1 cellular context compared by ENCODE assay signal in the genomic region with DNA sequence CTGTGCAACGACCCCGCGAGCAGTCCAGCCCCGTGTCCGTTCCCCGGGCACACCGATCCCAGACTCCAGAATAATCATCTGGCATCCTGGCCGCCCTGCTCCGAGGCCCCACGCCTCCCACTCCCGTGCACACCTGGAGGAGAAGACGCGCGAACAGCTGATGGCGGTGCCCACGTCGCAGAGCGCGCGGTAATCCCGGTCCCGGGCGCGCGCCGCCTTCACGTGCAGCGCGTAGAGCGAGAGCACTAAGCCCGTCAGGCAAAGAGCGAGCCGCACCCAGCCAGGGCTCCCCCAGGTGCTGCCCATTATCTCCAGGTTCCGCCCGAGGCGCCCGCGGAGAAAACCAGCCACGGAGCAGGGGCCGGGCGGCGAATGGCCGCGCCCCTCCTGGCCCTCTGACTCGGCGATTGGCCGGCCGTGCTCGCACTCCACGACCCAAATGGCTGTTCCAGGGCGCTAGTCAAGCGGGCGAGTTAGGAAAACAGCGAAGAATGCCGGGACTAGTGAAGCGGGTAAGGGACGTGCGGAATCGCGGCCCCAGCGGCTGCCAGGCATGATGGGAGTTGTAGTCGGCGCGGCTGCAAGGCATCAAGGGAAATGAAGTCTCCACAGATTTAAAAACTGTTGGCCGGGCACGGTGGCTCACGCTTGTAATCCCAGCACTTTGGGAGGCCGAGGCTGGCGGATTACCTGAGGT.
TF ChIP-seq lines count a peak whose summit lies in the region.

A gene (minus strand): TSS at position 374 of the 697 bp plus-strand sequence. CDS start 68 bp downstream, at position 306.

TF ChIP-seq in HepG2, 621 proteins besides CTCF, POLR2A, EP300 and RAD21 (continued from another document and continues in another):
- TF ChIP-seq, protein P1, sequence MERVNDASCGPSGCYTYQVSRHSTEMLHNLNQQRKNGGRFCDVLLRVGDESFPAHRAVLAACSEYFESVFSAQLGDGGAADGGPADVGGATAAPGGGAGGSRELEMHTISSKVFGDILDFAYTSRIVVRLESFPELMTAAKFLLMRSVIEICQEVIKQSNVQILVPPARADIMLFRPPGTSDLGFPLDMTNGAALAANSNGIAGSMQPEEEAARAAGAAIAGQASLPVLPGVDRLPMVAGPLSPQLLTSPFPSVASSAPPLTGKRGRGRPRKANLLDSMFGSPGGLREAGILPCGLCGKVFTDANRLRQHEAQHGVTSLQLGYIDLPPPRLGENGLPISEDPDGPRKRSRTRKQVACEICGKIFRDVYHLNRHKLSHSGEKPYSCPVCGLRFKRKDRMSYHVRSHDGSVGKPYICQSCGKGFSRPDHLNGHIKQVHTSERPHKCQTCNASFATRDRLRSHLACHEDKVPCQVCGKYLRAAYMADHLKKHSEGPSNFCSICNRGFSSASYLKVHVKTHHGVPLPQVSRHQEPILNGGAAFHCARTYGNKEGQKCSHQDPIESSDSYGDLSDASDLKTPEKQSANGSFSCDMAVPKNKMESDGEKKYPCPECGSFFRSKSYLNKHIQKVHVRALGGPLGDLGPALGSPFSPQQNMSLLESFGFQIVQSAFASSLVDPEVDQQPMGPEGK (CRISPR knock-in tag; IDR thresholded peaks at IDR 0.05) = peak; percentile 73; the same call in 1 of the 2 replicates
- TF ChIP-seq, protein P2, sequence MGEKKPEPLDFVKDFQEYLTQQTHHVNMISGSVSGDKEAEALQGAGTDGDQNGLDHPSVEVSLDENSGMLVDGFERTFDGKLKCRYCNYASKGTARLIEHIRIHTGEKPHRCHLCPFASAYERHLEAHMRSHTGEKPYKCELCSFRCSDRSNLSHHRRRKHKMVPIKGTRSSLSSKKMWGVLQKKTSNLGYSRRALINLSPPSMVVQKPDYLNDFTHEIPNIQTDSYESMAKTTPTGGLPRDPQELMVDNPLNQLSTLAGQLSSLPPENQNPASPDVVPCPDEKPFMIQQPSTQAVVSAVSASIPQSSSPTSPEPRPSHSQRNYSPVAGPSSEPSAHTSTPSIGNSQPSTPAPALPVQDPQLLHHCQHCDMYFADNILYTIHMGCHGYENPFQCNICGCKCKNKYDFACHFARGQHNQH (CRISPR knock-in tag; IDR thresholded peaks at IDR 0.05) = peak; percentile 77
- TF ChIP-seq ZNF367 (CRISPR knock-in tag; IDR thresholded peaks at IDR 0.05; ENCODE audit: borderline replicate concordance) = peak; percentile 4; the same call in 1 of the 2 replicates
- TF ChIP-seq MED13 (CRISPR knock-in tag; IDR thresholded peaks at IDR 0.05) = peak; percentile 59; the same call in 1 of the 2 replicates
- TF ChIP-seq, protein P3, sequence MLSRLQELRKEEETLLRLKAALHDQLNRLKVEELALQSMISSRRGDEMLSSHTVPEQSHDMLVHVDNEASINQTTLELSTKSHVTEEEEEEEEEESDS (CRISPR knock-in tag; IDR thresholded peaks at IDR 0.05; ENCODE audit: borderline replicate concordance) = peak; percentile 74; the same call in 1 of the 2 replicates
- TF ChIP-seq, protein P4, sequence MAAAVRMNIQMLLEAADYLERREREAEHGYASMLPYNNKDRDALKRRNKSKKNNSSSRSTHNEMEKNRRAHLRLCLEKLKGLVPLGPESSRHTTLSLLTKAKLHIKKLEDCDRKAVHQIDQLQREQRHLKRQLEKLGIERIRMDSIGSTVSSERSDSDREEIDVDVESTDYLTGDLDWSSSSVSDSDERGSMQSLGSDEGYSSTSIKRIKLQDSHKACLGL (CRISPR knock-in tag; IDR thresholded peaks at IDR 0.05) = peak; percentile 93
- TF ChIP-seq, protein P5, sequence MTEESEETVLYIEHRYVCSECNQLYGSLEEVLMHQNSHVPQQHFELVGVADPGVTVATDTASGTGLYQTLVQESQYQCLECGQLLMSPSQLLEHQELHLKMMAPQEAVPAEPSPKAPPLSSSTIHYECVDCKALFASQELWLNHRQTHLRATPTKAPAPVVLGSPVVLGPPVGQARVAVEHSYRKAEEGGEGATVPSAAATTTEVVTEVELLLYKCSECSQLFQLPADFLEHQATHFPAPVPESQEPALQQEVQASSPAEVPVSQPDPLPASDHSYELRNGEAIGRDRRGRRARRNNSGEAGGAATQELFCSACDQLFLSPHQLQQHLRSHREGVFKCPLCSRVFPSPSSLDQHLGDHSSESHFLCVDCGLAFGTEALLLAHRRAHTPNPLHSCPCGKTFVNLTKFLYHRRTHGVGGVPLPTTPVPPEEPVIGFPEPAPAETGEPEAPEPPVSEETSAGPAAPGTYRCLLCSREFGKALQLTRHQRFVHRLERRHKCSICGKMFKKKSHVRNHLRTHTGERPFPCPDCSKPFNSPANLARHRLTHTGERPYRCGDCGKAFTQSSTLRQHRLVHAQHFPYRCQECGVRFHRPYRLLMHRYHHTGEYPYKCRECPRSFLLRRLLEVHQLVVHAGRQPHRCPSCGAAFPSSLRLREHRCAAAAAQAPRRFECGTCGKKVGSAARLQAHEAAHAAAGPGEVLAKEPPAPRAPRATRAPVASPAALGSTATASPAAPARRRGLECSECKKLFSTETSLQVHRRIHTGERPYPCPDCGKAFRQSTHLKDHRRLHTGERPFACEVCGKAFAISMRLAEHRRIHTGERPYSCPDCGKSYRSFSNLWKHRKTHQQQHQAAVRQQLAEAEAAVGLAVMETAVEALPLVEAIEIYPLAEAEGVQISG (CRISPR knock-in tag; IDR thresholded peaks at IDR 0.05) = peak; percentile 95
- no peak for TF ChIP-seq SIN3B (IDR thresholded peaks at IDR 0.05; ENCODE audit: low read length)
- TF ChIP-seq, protein P6, sequence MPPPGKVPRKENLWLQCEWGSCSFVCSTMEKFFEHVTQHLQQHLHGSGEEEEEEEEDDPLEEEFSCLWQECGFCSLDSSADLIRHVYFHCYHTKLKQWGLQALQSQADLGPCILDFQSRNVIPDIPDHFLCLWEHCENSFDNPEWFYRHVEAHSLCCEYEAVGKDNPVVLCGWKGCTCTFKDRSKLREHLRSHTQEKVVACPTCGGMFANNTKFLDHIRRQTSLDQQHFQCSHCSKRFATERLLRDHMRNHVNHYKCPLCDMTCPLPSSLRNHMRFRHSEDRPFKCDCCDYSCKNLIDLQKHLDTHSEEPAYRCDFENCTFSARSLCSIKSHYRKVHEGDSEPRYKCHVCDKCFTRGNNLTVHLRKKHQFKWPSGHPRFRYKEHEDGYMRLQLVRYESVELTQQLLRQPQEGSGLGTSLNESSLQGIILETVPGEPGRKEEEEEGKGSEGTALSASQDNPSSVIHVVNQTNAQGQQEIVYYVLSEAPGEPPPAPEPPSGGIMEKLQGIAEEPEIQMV (CRISPR knock-in tag; IDR thresholded peaks at IDR 0.05; ENCODE audit: low read depth) = 0 out of 2 replicates have a peak, but pooled peaks have one; percentile 47
- peak; percentile 89; the same call in 1 of the 2 replicates for TF ChIP-seq MED1 (CRISPR knock-in tag; IDR thresholded peaks at IDR 0.05)
- TF ChIP-seq FOXC1 (CRISPR knock-in tag; IDR thresholded peaks at IDR 0.05; ENCODE audit: borderline replicate concordance) = 0 out of 2 replicates have a peak, but pooled peaks have one; percentile 28
- TF ChIP-seq SMAD3 (CRISPR knock-in tag; IDR thresholded peaks at IDR 0.05) = peak; percentile 88; the same call in 1 of the 2 replicates
- TF ChIP-seq SMC3 (IDR thresholded peaks at IDR 0.05; ENCODE audit: low read length) = no peak
- TF ChIP-seq RXRA (CRISPR knock-in tag; IDR thresholded peaks at IDR 0.05) = peak; percentile 67
- TF ChIP-seq, protein P7, sequence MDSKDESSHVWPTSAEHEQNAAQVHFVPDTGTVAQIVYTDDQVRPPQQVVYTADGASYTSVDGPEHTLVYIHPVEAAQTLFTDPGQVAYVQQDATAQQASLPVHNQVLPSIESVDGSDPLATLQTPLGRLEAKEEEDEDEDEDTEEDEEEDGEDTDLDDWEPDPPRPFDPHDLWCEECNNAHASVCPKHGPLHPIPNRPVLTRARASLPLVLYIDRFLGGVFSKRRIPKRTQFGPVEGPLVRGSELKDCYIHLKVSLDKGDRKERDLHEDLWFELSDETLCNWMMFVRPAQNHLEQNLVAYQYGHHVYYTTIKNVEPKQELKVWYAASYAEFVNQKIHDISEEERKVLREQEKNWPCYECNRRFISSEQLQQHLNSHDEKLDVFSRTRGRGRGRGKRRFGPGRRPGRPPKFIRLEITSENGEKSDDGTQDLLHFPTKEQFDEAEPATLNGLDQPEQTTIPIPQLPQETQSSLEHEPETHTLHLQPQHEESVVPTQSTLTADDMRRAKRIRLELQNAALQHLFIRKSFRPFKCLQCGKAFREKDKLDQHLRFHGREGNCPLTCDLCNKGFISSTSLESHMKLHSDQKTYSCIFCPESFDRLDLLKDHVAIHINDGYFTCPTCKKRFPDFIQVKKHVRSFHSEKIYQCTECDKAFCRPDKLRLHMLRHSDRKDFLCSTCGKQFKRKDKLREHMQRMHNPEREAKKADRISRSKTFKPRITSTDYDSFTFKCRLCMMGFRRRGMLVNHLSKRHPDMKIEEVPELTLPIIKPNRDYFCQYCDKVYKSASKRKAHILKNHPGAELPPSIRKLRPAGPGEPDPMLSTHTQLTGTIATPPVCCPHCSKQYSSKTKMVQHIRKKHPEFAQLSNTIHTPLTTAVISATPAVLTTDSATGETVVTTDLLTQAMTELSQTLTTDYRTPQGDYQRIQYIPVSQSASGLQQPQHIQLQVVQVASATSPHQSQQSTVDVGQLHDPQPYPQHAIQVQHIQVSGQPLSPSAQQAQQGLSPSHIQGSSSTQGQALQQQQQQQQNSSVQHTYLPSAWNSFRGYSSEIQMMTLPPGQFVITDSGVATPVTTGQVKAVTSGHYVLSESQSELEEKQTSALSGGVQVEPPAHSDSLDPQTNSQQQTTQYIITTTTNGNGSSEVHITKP (CRISPR knock-in tag; IDR thresholded peaks at IDR 0.05; ENCODE audit: low read depth) = peak; percentile 87
- TF ChIP-seq ONECUT2 (CRISPR knock-in tag; IDR thresholded peaks at IDR 0.05) = peak; percentile 30; the same call in 1 of the 2 replicates
- TF ChIP-seq ZNF460 (CRISPR knock-in tag; IDR thresholded peaks at IDR 0.05; ENCODE audit: borderline replicate concordance) = peak; percentile 98
- peak; percentile 64; the same call in 1 of the 2 replicates for TF ChIP-seq CENPT (CRISPR knock-in tag; IDR thresholded peaks at IDR 0.05; ENCODE audit: low read depth)
- peak; percentile 85; the same call in 1 of the 2 replicates for TF ChIP-seq WIZ (CRISPR knock-in tag; IDR thresholded peaks at IDR 0.05)
- TF ChIP-seq IKZF4 (CRISPR knock-in tag; IDR thresholded peaks at IDR 0.05; ENCODE audit: borderline replicate concordance, low read depth, not compliant biosample characterization) = peak; percentile 19
- peak; percentile 2; the same call in 1 of the 2 replicates for TF ChIP-seq ZNF101 (CRISPR knock-in tag; IDR thresholded peaks at IDR 0.05; ENCODE audit: borderline replicate concordance, low read depth)
- 0 out of 2 replicates have a peak, but pooled peaks have one; percentile 47 for TF ChIP-seq PCBP1 (IDR thresholded peaks at IDR 0.05; ENCODE audit: borderline replicate concordance, low read depth, low read length)
- TF ChIP-seq, protein P8, sequence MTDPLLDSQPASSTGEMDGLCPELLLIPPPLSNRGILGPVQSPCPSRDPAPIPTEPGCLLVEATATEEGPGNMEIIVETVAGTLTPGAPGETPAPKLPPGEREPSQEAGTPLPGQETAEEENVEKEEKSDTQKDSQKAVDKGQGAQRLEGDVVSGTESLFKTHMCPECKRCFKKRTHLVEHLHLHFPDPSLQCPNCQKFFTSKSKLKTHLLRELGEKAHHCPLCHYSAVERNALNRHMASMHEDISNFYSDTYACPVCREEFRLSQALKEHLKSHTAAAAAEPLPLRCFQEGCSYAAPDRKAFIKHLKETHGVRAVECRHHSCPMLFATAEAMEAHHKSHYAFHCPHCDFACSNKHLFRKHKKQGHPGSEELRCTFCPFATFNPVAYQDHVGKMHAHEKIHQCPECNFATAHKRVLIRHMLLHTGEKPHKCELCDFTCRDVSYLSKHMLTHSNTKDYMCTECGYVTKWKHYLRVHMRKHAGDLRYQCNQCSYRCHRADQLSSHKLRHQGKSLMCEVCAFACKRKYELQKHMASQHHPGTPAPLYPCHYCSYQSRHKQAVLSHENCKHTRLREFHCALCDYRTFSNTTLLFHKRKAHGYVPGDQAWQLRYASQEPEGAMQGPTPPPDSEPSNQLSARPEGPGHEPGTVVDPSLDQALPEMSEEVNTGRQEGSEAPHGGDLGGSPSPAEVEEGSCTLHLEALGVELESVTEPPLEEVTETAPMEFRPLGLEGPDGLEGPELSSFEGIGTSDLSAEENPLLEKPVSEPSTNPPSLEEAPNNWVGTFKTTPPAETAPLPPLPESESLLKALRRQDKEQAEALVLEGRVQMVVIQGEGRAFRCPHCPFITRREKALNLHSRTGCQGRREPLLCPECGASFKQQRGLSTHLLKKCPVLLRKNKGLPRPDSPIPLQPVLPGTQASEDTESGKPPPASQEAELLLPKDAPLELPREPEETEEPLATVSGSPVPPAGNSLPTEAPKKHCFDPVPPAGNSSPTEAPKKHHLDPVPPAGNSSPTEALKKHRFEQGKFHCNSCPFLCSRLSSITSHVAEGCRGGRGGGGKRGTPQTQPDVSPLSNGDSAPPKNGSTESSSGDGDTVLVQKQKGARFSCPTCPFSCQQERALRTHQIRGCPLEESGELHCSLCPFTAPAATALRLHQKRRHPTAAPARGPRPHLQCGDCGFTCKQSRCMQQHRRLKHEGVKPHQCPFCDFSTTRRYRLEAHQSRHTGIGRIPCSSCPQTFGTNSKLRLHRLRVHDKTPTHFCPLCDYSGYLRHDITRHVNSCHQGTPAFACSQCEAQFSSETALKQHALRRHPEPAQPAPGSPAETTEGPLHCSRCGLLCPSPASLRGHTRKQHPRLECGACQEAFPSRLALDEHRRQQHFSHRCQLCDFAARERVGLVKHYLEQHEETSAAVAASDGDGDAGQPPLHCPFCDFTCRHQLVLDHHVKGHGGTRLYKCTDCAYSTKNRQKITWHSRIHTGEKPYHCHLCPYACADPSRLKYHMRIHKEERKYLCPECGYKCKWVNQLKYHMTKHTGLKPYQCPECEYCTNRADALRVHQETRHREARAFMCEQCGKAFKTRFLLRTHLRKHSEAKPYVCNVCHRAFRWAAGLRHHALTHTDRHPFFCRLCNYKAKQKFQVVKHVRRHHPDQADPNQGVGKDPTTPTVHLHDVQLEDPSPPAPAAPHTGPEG (CRISPR knock-in tag; IDR thresholded peaks at IDR 0.05) = peak; percentile 90
- peak; percentile 98 for TF ChIP-seq ZNF143 (CRISPR knock-in tag; IDR thresholded peaks at IDR 0.05)
- peak; percentile 86; the same call in 1 of the 2 replicates for TF ChIP-seq NCOA1 (CRISPR knock-in tag; IDR thresholded peaks at IDR 0.05)
- no peak for TF ChIP-seq MAFG (CRISPR knock-in tag; IDR thresholded peaks at IDR 0.05)
- TF ChIP-seq, protein P9, sequence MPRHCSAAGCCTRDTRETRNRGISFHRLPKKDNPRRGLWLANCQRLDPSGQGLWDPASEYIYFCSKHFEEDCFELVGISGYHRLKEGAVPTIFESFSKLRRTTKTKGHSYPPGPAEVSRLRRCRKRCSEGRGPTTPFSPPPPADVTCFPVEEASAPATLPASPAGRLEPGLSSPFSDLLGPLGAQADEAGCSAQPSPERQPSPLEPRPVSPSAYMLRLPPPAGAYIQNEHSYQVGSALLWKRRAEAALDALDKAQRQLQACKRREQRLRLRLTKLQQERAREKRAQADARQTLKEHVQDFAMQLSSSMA (CRISPR knock-in tag; IDR thresholded peaks at IDR 0.05) = peak; percentile 97
- TF ChIP-seq, protein P10, sequence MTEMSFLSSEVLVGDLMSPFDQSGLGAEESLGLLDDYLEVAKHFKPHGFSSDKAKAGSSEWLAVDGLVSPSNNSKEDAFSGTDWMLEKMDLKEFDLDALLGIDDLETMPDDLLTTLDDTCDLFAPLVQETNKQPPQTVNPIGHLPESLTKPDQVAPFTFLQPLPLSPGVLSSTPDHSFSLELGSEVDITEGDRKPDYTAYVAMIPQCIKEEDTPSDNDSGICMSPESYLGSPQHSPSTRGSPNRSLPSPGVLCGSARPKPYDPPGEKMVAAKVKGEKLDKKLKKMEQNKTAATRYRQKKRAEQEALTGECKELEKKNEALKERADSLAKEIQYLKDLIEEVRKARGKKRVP (CRISPR knock-in tag; IDR thresholded peaks at IDR 0.05) = peak in 1 of 2 experiments; percentile 67; a peak in 2 of 4 replicates
- TF ChIP-seq, protein P11, sequence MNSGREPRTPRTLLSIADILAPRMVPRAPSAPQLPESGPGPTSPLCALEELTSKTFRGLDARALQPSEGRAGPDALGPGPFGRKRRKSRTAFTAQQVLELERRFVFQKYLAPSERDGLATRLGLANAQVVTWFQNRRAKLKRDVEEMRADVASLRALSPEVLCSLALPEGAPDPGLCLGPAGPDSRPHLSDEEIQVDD (CRISPR knock-in tag; IDR thresholded peaks at IDR 0.05; ENCODE audit: borderline replicate concordance) = 0 out of 2 replicates have a peak, but pooled peaks have one; percentile 41
- peak; percentile 69; the same call in 1 of the 2 replicates for TF ChIP-seq ZSCAN21 (CRISPR knock-in tag; IDR thresholded peaks at IDR 0.05; ENCODE audit: borderline replicate concordance)
